1 cellular context compared by ENCODE assay signal in genomic region chr15:40593588-40594428, GRCh38.
TF ChIP-seq lines count a peak whose summit lies in the region.

A gene with protein sequence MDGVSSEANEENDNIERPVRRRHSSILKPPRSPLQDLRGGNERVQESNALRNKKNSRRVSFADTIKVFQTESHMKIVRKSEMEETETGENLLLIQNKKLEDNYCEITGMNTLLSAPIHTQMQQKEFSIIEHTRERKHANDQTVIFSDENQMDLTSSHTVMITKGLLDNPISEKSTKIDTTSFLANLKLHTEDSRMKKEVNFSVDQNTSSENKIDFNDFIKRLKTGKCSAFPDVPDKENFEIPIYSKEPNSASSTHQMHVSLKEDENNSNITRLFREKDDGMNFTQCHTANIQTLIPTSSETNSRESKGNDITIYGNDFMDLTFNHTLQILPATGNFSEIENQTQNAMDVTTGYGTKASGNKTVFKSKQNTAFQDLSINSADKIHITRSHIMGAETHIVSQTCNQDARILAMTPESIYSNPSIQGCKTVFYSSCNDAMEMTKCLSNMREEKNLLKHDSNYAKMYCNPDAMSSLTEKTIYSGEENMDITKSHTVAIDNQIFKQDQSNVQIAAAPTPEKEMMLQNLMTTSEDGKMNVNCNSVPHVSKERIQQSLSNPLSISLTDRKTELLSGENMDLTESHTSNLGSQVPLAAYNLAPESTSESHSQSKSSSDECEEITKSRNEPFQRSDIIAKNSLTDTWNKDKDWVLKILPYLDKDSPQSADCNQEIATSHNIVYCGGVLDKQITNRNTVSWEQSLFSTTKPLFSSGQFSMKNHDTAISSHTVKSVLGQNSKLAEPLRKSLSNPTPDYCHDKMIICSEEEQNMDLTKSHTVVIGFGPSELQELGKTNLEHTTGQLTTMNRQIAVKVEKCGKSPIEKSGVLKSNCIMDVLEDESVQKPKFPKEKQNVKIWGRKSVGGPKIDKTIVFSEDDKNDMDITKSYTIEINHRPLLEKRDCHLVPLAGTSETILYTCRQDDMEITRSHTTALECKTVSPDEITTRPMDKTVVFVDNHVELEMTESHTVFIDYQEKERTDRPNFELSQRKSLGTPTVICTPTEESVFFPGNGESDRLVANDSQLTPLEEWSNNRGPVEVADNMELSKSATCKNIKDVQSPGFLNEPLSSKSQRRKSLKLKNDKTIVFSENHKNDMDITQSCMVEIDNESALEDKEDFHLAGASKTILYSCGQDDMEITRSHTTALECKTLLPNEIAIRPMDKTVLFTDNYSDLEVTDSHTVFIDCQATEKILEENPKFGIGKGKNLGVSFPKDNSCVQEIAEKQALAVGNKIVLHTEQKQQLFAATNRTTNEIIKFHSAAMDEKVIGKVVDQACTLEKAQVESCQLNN (N-terminal part only) (plus strand): TSS chr15:40594249. CDS start chr15:40602932, 8,683 bp downstream.

TF ChIP-seq in HepG2, 621 proteins besides CTCF, POLR2A, EP300 and RAD21 (continued from another document and continues in another):
- TF ChIP-seq ZBTB34 (CRISPR knock-in tag; IDR thresholded peaks at IDR 0.05) (no peak), SRSF9 (IDR thresholded peaks at IDR 0.05; ENCODE audit: borderline replicate concordance, insufficient read depth, low read depth, low read length, poor library complexity, severe bottlenecking) (no peak), HNF4G (IDR thresholded peaks at IDR 0.05; ENCODE audit: borderline replicate concordance, low read depth, low read length) (peak; percentile 93), HNF4G (CRISPR knock-in tag; IDR thresholded peaks at IDR 0.05; ENCODE audit: borderline replicate concordance, low read depth) (peak; percentile 93), KDM3A (CRISPR knock-in tag; IDR thresholded peaks at IDR 0.05; ENCODE audit: low read depth) (no peak), HMGA1 (CRISPR knock-in tag; conservative IDR thresholded peaks at IDR 0.05) (no peak), SRY (CRISPR knock-in tag; IDR thresholded peaks at IDR 0.05) (0 out of 2 replicates have a peak, but pooled peaks have one; percentile 20), CCDC6 (CRISPR knock-in tag; IDR thresholded peaks at IDR 0.05) (peak; percentile 59; the same call in 1 of the 2 replicates), ZZZ3 (CRISPR knock-in tag; IDR thresholded peaks at IDR 0.05; ENCODE audit: borderline replicate concordance) (no peak), TGIF2 (CRISPR knock-in tag; IDR thresholded peaks at IDR 0.05) (peak; percentile 19; the same call in 1 of the 2 replicates), TEAD3 (CRISPR knock-in tag; optimal IDR thresholded peaks at IDR 0.05; ENCODE audit: borderline replicate concordance) (peak; percentile 74), ERF (CRISPR knock-in tag; IDR thresholded peaks at IDR 0.05) (peak; percentile 84), PRDM15 (CRISPR knock-in tag; IDR thresholded peaks at IDR 0.05) (no peak), NONO (IDR thresholded peaks at IDR 0.05) (no peak), NONO (CRISPR knock-in tag; conservative IDR thresholded peaks at IDR 0.05) (peak; percentile 95), ZNF672 (CRISPR knock-in tag; IDR thresholded peaks at IDR 0.05) (no peak), HES4 (CRISPR knock-in tag; IDR thresholded peaks at IDR 0.05; ENCODE audit: borderline replicate concordance) (0 out of 2 replicates have a peak, but pooled peaks have one; percentile 41), SOX6 (IDR thresholded peaks at IDR 0.05) (no peak), SOX6 (CRISPR knock-in tag; IDR thresholded peaks at IDR 0.05) (peak; percentile 59; the same call in 1 of the 2 replicates), GATAD2A (CRISPR knock-in tag; IDR thresholded peaks at IDR 0.05) (peak; percentile 81), DNMT3B (CRISPR knock-in tag; conservative IDR thresholded peaks at IDR 0.05) (no peak; the same call in 1 of the 2 replicates), TFDP2 (CRISPR knock-in tag; IDR thresholded peaks at IDR 0.05) (peak; percentile 98), KMT2B (CRISPR knock-in tag; IDR thresholded peaks at IDR 0.05) (peak; percentile 77), JDP2 (CRISPR knock-in tag; IDR thresholded peaks at IDR 0.05; ENCODE audit: borderline replicate concordance) (no peak), MIER2 (CRISPR knock-in tag; IDR thresholded peaks at IDR 0.05) (peak; percentile 85)
- TF ChIP-seq, protein P1, sequence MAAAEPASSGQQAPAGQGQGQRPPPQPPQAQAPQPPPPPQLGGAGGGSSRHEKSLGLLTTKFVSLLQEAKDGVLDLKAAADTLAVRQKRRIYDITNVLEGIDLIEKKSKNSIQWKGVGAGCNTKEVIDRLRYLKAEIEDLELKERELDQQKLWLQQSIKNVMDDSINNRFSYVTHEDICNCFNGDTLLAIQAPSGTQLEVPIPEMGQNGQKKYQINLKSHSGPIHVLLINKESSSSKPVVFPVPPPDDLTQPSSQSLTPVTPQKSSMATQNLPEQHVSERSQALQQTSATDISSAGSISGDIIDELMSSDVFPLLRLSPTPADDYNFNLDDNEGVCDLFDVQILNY (CRISPR knock-in tag; conservative IDR thresholded peaks at IDR 0.05), result peak; percentile 96
- TF ChIP-seq, protein P2, sequence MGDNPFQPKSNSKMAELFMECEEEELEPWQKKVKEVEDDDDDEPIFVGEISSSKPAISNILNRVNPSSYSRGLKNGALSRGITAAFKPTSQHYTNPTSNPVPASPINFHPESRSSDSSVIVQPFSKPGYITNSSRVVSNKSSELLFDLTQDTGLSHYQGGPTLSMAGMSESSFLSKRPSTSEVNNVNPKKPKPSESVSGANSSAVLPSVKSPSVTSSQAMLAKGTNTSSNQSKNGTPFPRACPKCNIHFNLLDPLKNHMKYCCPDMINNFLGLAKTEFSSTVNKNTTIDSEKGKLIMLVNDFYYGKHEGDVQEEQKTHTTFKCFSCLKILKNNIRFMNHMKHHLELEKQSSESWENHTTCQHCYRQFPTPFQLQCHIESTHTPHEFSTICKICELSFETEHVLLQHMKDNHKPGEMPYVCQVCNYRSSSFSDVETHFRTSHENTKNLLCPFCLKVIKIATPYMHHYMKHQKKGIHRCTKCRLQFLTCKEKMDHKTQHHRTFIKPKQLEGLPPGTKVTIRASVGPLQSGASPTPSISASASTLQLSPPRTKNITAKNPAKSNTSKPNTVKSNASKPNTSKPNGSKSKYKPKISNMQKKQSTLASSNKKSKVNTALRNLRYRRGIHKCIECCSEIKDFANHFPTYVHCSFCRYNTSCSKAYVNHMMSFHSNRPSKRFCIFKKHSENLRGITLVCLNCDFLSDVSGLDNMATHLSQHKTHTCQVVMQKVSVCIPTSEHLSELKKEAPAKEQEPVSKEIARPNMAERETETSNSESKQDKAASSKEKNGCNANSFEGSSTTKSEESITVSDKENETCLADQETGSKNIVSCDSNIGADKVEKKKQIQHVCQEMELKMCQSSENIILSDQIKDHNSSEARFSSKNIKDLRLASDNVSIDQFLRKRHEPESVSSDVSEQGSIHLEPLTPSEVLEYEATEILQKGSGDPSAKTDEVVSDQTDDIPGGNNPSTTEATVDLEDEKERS (CRISPR knock-in tag; IDR thresholded peaks at IDR 0.05), result peak; percentile 62; the same call in 1 of the 2 replicates
- TF ChIP-seq, protein P3, sequence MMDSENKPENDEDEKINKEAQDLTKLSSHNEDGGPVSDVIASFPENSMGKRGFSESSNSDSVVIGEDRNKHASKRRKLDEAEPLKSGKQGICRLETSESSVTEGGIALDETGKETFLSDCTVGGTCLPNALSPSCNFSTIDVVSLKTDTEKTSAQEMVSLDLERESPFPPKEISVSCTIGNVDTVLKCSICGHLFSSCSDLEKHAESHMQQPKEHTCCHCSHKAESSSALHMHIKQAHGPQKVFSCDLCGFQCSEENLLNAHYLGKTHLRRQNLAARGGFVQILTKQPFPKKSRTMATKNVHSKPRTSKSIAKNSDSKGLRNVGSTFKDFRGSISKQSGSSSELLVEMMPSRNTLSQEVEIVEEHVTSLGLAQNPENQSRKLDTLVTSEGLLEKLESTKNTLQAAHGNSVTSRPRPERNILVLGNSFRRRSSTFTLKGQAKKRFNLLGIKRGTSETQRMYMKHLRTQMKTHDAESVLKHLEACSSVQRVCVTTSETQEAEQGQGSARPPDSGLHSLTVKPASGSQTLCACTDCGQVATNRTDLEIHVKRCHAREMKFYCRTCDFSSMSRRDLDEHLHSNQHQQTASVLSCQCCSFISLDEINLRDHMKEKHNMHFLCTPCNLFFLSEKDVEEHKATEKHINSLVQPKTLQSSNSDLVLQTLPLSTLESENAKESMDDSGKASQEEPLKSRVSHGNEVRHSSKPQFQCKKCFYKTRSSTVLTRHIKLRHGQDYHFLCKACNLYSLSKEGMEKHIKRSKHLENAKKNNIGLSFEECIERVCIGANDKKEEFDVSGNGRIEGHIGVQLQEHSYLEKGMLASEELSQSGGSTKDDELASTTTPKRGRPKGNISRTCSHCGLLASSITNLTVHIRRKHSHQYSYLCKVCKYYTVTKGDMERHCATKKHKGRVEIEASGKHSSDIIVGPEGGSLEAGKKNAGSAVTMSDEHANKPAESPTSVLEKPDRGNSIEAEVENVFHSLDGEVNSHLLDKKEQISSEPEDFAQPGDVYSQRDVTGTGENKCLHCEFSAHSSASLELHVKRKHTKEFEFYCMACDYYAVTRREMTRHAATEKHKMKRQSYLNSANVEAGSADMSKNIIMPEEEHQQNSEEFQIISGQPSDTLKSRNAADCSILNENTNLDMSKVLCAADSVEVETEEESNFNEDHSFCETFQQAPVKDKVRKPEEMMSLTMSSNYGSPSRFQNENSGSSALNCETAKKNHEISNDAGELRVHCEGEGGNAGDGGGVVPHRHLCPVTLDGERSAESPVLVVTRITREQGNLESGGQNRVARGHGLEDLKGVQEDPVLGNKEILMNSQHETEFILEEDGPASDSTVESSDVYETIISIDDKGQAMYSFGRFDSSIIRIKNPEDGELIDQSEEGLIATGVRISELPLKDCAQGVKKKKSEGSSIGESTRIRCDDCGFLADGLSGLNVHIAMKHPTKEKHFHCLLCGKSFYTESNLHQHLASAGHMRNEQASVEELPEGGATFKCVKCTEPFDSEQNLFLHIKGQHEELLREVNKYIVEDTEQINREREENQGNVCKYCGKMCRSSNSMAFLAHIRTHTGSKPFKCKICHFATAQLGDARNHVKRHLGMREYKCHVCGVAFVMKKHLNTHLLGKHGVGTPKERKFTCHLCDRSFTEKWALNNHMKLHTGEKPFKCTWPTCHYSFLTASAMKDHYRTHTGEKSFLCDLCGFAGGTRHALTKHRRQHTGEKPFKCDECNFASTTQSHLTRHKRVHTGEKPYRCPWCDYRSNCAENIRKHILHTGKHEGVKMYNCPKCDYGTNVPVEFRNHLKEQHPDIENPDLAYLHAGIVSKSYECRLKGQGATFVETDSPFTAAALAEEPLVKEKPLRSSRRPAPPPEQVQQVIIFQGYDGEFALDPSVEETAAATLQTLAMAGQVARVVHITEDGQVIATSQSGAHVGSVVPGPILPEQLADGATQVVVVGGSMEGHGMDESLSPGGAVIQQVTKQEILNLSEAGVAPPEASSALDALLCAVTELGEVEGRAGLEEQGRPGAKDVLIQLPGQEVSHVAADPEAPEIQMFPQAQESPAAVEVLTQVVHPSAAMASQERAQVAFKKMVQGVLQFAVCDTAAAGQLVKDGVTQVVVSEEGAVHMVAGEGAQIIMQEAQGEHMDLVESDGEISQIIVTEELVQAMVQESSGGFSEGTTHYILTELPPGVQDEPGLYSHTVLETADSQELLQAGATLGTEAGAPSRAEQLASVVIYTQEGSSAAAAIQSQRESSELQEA (CRISPR knock-in tag; IDR thresholded peaks at IDR 0.05; ENCODE audit: not compliant biosample characterization), result peak; percentile 76
- TF ChIP-seq, protein P4, sequence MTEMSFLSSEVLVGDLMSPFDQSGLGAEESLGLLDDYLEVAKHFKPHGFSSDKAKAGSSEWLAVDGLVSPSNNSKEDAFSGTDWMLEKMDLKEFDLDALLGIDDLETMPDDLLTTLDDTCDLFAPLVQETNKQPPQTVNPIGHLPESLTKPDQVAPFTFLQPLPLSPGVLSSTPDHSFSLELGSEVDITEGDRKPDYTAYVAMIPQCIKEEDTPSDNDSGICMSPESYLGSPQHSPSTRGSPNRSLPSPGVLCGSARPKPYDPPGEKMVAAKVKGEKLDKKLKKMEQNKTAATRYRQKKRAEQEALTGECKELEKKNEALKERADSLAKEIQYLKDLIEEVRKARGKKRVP (CRISPR knock-in tag; IDR thresholded peaks at IDR 0.05), result peak in 1 of 2 experiments; percentile 99; a peak in 2 of 4 replicates
